ENCODE assay signal across 8 cellular contexts in the genomic region with DNA sequence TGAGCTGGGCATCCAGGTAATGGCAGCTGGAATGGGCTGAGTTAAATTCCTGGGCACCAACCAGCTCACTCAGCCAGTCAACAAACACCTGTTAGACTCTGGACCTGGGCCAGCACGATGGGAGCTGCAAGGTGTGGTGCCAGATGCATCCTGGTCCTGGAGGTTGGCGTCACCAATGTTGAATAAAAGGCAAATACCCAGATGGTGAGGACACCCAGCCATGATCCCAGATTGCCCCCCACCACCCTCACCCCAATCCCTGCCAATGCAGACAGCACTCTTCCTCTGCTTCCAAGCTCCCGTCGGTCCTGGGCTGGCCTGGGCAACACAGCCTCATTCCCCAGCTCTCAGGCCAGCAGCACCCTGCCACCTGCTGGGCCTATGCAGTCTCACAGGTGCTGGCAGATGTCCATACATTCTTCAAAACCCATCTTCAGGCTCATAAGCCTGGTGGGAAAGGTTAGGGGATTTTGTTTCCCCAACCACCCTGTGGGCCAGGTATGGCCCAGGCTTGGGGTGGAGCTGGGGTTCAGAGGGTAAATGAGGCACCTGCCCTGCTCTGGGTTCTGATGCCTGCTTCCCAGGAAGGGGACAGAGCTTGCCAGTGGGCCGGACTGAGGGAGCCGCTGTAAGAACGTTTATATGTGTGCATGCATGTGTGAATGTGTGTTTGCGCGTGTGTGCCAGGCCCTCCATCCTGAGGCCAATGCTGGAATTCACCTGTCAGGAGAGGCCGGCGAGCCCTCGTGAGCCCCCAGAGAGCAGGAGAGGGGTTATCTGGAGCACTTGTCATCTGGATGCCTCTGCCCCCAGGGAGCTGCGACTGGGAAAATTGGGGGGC. TPM values are rescaled to one million over a fixed set of nuclear protein-coding genes. Genes with fewer than 3 reads are reported as not detected.
A peak's percentile ranks its signal among the peaks of the same experiment; 100 is the strongest.
DNase-seq lines count a peak whose midpoint lies in the region; ATAC-seq and TF ChIP-seq lines count a peak whose summit lies in the region.

No MANE protein-coding gene starts in this region.

- H3K4me1 ChIP-seq in BE2C: no peaks in the 10 kb centered on the region
- no peaks in the 10 kb centered on the region for H3K4me1 ChIP-seq in neutrophil (ENCODE audit: control insufficient read depth in 1 of 2, insufficient read depth in 1 of 2, low read depth in 1 of 2, low read length in 1 of 2)

- H3K4me3 Mint-ChIP-seq in dendritic cell treated with granulocyte-macrophage colony-stimulating factor and Interleukin-4, amounts not matched to agents 40 ng/mL and 50 ng/mL, for 4 days: no peak overlapping the region
- no peak overlapping the region for H3K4me3 Mint-ChIP-seq in activated CD4-positive, alpha-beta T cell treated with anti-CD3 and anti-CD28 coated beads, Interleukin-2, amount 10 ng/mL, durations not matched to agents 24 days and 14 days
- H3K4me3 Mint-ChIP-seq in stimulated activated memory B cell treated with anti-CD40 and anti-IgM and Interleukin-4, amounts not matched to agents 10 μg/mL and 1 μg/mL and 100 μg/mL, for 72 hours: no peak overlapping the region

- H3K27me3 ChIP-seq in BE2C: peaks cover 5% of the 10 kb centered on the region; the same call in 1 of the 2 replicates
- no peaks in the 10 kb centered on the region for H3K27me3 ChIP-seq in neutrophil

- H3K36me3 ChIP-seq in BE2C: no peaks in the 10 kb centered on the region
- H3K36me3 ChIP-seq in neutrophil: peaks cover 71% of the 10 kb centered on the region

- TF ChIP-seq CTCF in BE2C (IDR thresholded peaks at IDR 0.05; ENCODE audit: low read depth, low read length): peak; percentile 79
- TF ChIP-seq CTCF in neutrophil (IDR thresholded peaks at IDR 0.05): no peak

- H3K4me3 ChIP-seq in BE2C (ENCODE audit: low read depth, low read length) (no peak overlapping the region), neutrophil (ENCODE audit: low read depth in 1 of 2, low read length in 1 of 2) (no peak overlapping the region)

- H3K27ac ChIP-seq in neutrophil: peak overlapping the region; percentile 24

- H3K9me3 Mint-ChIP-seq in dendritic cell treated with granulocyte-macrophage colony-stimulating factor and Interleukin-4, amounts not matched to agents 40 ng/mL and 50 ng/mL, for 4 days: no peaks in the 10 kb centered on the region
- H3K9me3 Mint-ChIP-seq in activated CD4-positive, alpha-beta T cell treated with anti-CD3 and anti-CD28 coated beads, Interleukin-2, amount 10 ng/mL, durations not matched to agents 24 days and 14 days: no peaks in the 10 kb centered on the region
- no peaks in the 10 kb centered on the region for H3K9me3 Mint-ChIP-seq in stimulated activated memory B cell treated with anti-CD40 and anti-IgM and Interleukin-4, amounts not matched to agents 10 μg/mL and 1 μg/mL and 100 μg/mL, for 72 hours

- ATAC-seq in GM21447 (IDR thresholded peaks at IDR 0.05; ENCODE audit: unreplicated experiment): peak; percentile 44
- no peak for ATAC-seq in stimulated activated memory B cell treated with anti-CD40 and anti-IgM and Interleukin-4, amounts not matched to agents 10 μg/mL and 1 μg/mL and 100 μg/mL, for 72 hours

- H3K9me3 ChIP-seq in BE2C (no peaks in the 10 kb centered on the region), neutrophil (no peaks in the 10 kb centered on the region)

- DNase-seq in BE2C: peak; percentile 60
- peak; percentile 81 to 92 for DNase-seq in NCI-H524 (lab: John Stamatoyannopoulos, UW)
- no peak for DNase-seq in effector CD4-positive, alpha-beta T cell
- DNase-seq in activated CD4-positive, alpha-beta T cell treated with anti-CD3 and anti-CD28 coated beads, Interleukin-2, amount 10 ng/mL, durations not matched to agents 24 days and 14 days: no peak

- H3K36me3 Mint-ChIP-seq in dendritic cell treated with granulocyte-macrophage colony-stimulating factor and Interleukin-4, amounts not matched to agents 40 ng/mL and 50 ng/mL, for 4 days (ENCODE audit: low read depth): peaks cover 79% of the 10 kb centered on the region
- H3K36me3 Mint-ChIP-seq in activated CD4-positive, alpha-beta T cell treated with anti-CD3 and anti-CD28 coated beads, Interleukin-2, amount 10 ng/mL, durations not matched to agents 24 days and 14 days (ENCODE audit: low read depth): peaks cover 11% of the 10 kb centered on the region
- peaks cover 30% of the 10 kb centered on the region for H3K36me3 Mint-ChIP-seq in stimulated activated memory B cell treated with anti-CD40 and anti-IgM and Interleukin-4, amounts not matched to agents 10 μg/mL and 1 μg/mL and 100 μg/mL, for 72 hours

- peak overlapping the region; percentile 85 for H3K27ac Mint-ChIP-seq in dendritic cell treated with granulocyte-macrophage colony-stimulating factor and Interleukin-4, amounts not matched to agents 40 ng/mL and 50 ng/mL, for 4 days
- H3K27ac Mint-ChIP-seq in activated CD4-positive, alpha-beta T cell treated with anti-CD3 and anti-CD28 coated beads, Interleukin-2, amount 10 ng/mL, durations not matched to agents 24 days and 14 days: no peak overlapping the region
- H3K27ac Mint-ChIP-seq in stimulated activated memory B cell treated with anti-CD40 and anti-IgM and Interleukin-4, amounts not matched to agents 10 μg/mL and 1 μg/mL and 100 μg/mL, for 72 hours: no peak overlapping the region

- H3K4me1 Mint-ChIP-seq in dendritic cell treated with granulocyte-macrophage colony-stimulating factor and Interleukin-4, amounts not matched to agents 40 ng/mL and 50 ng/mL, for 4 days (ENCODE audit: low read depth): peaks cover 65% of the 10 kb centered on the region
- peaks cover 7% of the 10 kb centered on the region for H3K4me1 Mint-ChIP-seq in activated CD4-positive, alpha-beta T cell treated with anti-CD3 and anti-CD28 coated beads, Interleukin-2, amount 10 ng/mL, durations not matched to agents 24 days and 14 days
- H3K4me1 Mint-ChIP-seq in stimulated activated memory B cell treated with anti-CD40 and anti-IgM and Interleukin-4, amounts not matched to agents 10 μg/mL and 1 μg/mL and 100 μg/mL, for 72 hours: peaks cover 32% of the 10 kb centered on the region

- intact Hi-C loops in dendritic cell treated with granulocyte-macrophage colony-stimulating factor and Interleukin-4, amounts not matched to agents 40 ng/mL and 50 ng/mL, for 4 days (cut with micrococcal nuclease): no loop called here
- intact Hi-C loops in activated CD4-positive, alpha-beta T cell treated with anti-CD3 and anti-CD28 coated beads, Interleukin-2, amount 10 ng/mL, durations not matched to agents 24 days and 14 days (cut with micrococcal nuclease): no loop called here

- H3K27me3 Mint-ChIP-seq in dendritic cell treated with granulocyte-macrophage colony-stimulating factor and Interleukin-4, amounts not matched to agents 40 ng/mL and 50 ng/mL, for 4 days: no peaks in the 10 kb centered on the region
- peaks cover 7% of the 10 kb centered on the region for H3K27me3 Mint-ChIP-seq in activated CD4-positive, alpha-beta T cell treated with anti-CD3 and anti-CD28 coated beads, Interleukin-2, amount 10 ng/mL, durations not matched to agents 24 days and 14 days
- H3K27me3 Mint-ChIP-seq in stimulated activated memory B cell treated with anti-CD40 and anti-IgM and Interleukin-4, amounts not matched to agents 10 μg/mL and 1 μg/mL and 100 μg/mL, for 72 hours: no peaks in the 10 kb centered on the region

RNA-seq across cellular contexts. Expression of a gene that starts 58.0 kb away (rescaled TPM):
- polyA plus RNA-seq in BE2C (2012; ENCODE audit: insufficient read depth, insufficient read length, low read depth): 76.6 TPM
- total RNA-seq in activated CD4-positive, alpha-beta T cell treated with anti-CD3 and anti-CD28 coated beads, Interleukin-2, amount 10 ng/mL, durations not matched to agents 24 days and 14 days: 1.4 and 2.1 TPM in 2 replicates

Comparison
In these comparisons a context has a peak if more than half of its experiments do, and no peak if none do; other contexts are left out.
1. DNase-seq: peak in BE2C (single experiment) and NCI-H524 (2 of 2); none in effector CD4-positive, alpha-beta T cell (single experiment) and activated CD4-positive, alpha-beta T cell treated with anti-CD3 and anti-CD28 coated beads, Interleukin-2, amount 10 ng/mL, durations not matched to agents 24 days and 14 days (single experiment).